Comparison of ENCODE assay signal across 1 cellular context in the genomic region with DNA sequence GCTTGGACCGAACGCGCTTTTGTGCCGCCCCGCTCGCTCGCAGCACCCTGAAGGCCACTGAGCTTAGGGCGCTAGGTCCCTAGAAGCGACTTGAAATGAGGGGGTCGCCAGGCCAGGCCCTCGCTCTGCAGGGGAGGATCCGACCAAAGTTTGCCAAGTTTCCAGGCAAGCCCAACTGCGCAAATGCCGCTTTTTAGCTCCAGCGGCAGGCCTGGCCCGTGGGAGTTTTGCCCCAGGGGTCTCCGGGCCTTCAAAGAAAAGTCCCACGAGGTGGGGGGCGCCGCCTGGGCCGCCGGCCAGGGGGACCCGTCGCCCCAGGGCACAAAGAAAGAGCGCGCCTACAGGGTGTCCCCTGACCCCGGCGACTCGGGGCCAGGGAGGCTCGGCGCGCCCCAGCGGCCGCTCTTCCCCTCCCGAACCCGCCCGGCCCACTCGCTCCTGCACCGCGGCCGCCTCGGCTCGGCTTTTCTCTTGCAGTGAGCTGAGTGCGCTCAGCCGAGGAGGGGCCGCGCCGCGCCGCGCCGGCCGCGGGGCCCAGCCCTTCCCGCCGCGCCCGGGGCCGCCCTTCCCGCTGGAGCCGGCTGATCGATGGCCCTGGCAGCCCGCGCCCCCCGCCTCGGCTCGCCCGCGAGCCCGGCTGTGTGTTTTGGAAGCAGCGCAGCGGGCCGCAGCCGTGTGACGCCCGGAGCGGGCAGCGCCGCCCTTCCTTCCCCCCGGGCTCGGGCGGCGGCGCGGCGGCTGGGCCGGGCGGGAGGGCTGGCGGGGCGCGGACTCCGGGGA.
TF ChIP-seq lines count a peak whose summit lies in the region.

No MANE protein-coding gene starts in this region.

TF ChIP-seq in HepG2, 621 proteins besides CTCF, POLR2A, EP300 and RAD21 (continued from another document and continues in another):
- TF ChIP-seq ZNF609 (CRISPR knock-in tag; IDR thresholded peaks at IDR 0.05; ENCODE audit: borderline replicate concordance) (no peak), ZNF136 (CRISPR knock-in tag; IDR thresholded peaks at IDR 0.05; ENCODE audit: low read depth) (no peak; the same call in 1 of the 2 replicates), EHMT2 (IDR thresholded peaks at IDR 0.05; ENCODE audit: borderline replicate concordance, low read depth, low read length) (no peak), ZNF749 (CRISPR knock-in tag; IDR thresholded peaks at IDR 0.05; ENCODE audit: borderline replicate concordance) (no peak), SIX4 (CRISPR knock-in tag; IDR thresholded peaks at IDR 0.05) (no peak), E2F2 (CRISPR knock-in tag; IDR thresholded peaks at IDR 0.05; ENCODE audit: borderline replicate concordance) (no peak), FOXM1 (CRISPR knock-in tag; IDR thresholded peaks at IDR 0.05) (no peak), HIVEP1 (CRISPR knock-in tag; IDR thresholded peaks at IDR 0.05) (0 out of 2 replicates have a peak, but pooled peaks have one; percentile 37), ZSCAN9 (CRISPR knock-in tag; IDR thresholded peaks at IDR 0.05; ENCODE audit: borderline replicate concordance) (no peak), MED1 (CRISPR knock-in tag; IDR thresholded peaks at IDR 0.05) (no peak), ZNF546 (CRISPR knock-in tag; conservative IDR thresholded peaks at IDR 0.05) (0 out of 2 replicates have a peak, but pooled peaks have one; percentile 49), MZF1 (CRISPR knock-in tag; IDR thresholded peaks at IDR 0.05; ENCODE audit: borderline replicate concordance) (no peak), ZNF260 (CRISPR knock-in tag; IDR thresholded peaks at IDR 0.05; ENCODE audit: borderline replicate concordance, low read depth) (no peak), ZBTB21 (CRISPR knock-in tag; IDR thresholded peaks at IDR 0.05) (no peak), ZNF17 (CRISPR knock-in tag; IDR thresholded peaks at IDR 0.05) (no peak), ZNF607 (CRISPR knock-in tag; IDR thresholded peaks at IDR 0.05; ENCODE audit: borderline replicate concordance) (no peak), SP5 (CRISPR knock-in tag; IDR thresholded peaks at IDR 0.05; ENCODE audit: borderline replicate concordance, low read depth) (no peak), MXD1 (CRISPR knock-in tag; IDR thresholded peaks at IDR 0.05) (peak; percentile 39; the same call in 1 of the 2 replicates), ZFY (CRISPR knock-in tag; IDR thresholded peaks at IDR 0.05) (no peak; the same call in none of the 2 replicates), KMT2A (CRISPR knock-in tag; IDR thresholded peaks at IDR 0.05) (peak; percentile 58), ZNF883 (CRISPR knock-in tag; IDR thresholded peaks at IDR 0.05; ENCODE audit: not compliant biosample characterization) (peak; percentile 34), ZSCAN30 (CRISPR knock-in tag; IDR thresholded peaks at IDR 0.05) (no peak), KDM3A (CRISPR knock-in tag; IDR thresholded peaks at IDR 0.05; ENCODE audit: low read depth) (no peak), ZNF282 (IDR thresholded peaks at IDR 0.05; ENCODE audit: partially characterized antibody) (no peak), ZNF256 (CRISPR knock-in tag; conservative IDR thresholded peaks at IDR 0.05) (0 out of 2 replicates have a peak, but pooled peaks have one; percentile 40), ZNF549 (CRISPR knock-in tag; IDR thresholded peaks at IDR 0.05) (no peak), ZFYVE20 (CRISPR knock-in tag; IDR thresholded peaks at IDR 0.05; ENCODE audit: borderline replicate concordance, low read depth) (0 out of 2 replicates have a peak, but pooled peaks have one; percentile 15), ZNF557 (CRISPR knock-in tag; IDR thresholded peaks at IDR 0.05) (no peak), ZNF766 (CRISPR knock-in tag; IDR thresholded peaks at IDR 0.05; ENCODE audit: borderline replicate concordance) (no peak), BCL6 (CRISPR knock-in tag; IDR thresholded peaks at IDR 0.05) (no peak), PAWR (CRISPR knock-in tag; IDR thresholded peaks at IDR 0.05; ENCODE audit: borderline replicate concordance) (no peak), ZNF441 (CRISPR knock-in tag; IDR thresholded peaks at IDR 0.05; ENCODE audit: borderline replicate concordance) (no peak), ZNF33B (CRISPR knock-in tag; IDR thresholded peaks at IDR 0.05) (no peak), IKZF5 (CRISPR knock-in tag; IDR thresholded peaks at IDR 0.05) (0 out of 2 replicates have a peak, but pooled peaks have one; percentile 44), ZNF160 (CRISPR knock-in tag; IDR thresholded peaks at IDR 0.05) (peak; percentile 42; the same call in 1 of the 2 replicates), ZNF317 (CRISPR knock-in tag; IDR thresholded peaks at IDR 0.05) (no peak), ZC3H4 (CRISPR knock-in tag; IDR thresholded peaks at IDR 0.05; ENCODE audit: borderline replicate concordance) (0 out of 2 replicates have a peak, but pooled peaks have one; percentile 48), ZNF879 (CRISPR knock-in tag; IDR thresholded peaks at IDR 0.05) (no peak)
- TF ChIP-seq, protein P1, sequence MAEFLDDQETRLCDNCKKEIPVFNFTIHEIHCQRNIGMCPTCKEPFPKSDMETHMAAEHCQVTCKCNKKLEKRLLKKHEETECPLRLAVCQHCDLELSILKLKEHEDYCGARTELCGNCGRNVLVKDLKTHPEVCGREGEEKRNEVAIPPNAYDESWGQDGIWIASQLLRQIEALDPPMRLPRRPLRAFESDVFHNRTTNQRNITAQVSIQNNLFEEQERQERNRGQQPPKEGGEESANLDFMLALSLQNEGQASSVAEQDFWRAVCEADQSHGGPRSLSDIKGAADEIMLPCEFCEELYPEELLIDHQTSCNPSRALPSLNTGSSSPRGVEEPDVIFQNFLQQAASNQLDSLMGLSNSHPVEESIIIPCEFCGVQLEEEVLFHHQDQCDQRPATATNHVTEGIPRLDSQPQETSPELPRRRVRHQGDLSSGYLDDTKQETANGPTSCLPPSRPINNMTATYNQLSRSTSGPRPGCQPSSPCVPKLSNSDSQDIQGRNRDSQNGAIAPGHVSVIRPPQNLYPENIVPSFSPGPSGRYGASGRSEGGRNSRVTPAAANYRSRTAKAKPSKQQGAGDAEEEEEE (CRISPR knock-in tag; IDR thresholded peaks at IDR 0.05; ENCODE audit: borderline replicate concordance), result no peak
- TF ChIP-seq, protein P2, sequence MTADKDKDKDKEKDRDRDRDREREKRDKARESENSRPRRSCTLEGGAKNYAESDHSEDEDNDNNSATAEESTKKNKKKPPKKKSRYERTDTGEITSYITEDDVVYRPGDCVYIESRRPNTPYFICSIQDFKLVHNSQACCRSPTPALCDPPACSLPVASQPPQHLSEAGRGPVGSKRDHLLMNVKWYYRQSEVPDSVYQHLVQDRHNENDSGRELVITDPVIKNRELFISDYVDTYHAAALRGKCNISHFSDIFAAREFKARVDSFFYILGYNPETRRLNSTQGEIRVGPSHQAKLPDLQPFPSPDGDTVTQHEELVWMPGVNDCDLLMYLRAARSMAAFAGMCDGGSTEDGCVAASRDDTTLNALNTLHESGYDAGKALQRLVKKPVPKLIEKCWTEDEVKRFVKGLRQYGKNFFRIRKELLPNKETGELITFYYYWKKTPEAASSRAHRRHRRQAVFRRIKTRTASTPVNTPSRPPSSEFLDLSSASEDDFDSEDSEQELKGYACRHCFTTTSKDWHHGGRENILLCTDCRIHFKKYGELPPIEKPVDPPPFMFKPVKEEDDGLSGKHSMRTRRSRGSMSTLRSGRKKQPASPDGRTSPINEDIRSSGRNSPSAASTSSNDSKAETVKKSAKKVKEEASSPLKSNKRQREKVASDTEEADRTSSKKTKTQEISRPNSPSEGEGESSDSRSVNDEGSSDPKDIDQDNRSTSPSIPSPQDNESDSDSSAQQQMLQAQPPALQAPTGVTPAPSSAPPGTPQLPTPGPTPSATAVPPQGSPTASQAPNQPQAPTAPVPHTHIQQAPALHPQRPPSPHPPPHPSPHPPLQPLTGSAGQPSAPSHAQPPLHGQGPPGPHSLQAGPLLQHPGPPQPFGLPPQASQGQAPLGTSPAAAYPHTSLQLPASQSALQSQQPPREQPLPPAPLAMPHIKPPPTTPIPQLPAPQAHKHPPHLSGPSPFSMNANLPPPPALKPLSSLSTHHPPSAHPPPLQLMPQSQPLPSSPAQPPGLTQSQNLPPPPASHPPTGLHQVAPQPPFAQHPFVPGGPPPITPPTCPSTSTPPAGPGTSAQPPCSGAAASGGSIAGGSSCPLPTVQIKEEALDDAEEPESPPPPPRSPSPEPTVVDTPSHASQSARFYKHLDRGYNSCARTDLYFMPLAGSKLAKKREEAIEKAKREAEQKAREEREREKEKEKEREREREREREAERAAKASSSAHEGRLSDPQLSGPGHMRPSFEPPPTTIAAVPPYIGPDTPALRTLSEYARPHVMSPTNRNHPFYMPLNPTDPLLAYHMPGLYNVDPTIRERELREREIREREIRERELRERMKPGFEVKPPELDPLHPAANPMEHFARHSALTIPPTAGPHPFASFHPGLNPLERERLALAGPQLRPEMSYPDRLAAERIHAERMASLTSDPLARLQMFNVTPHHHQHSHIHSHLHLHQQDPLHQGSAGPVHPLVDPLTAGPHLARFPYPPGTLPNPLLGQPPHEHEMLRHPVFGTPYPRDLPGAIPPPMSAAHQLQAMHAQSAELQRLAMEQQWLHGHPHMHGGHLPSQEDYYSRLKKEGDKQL (CRISPR knock-in tag; IDR thresholded peaks at IDR 0.05; ENCODE audit: low read depth), result no peak
